In genomic region chr12:121227294-121227693, GRCh38 we compare ENCODE assay signal across 9 cellular contexts. TPM values are rescaled to one million over a fixed set of nuclear protein-coding genes. Genes with fewer than 3 reads are reported as not detected.
DNase-seq lines count a peak whose midpoint lies in the region; ATAC-seq, FAIRE-seq and TF ChIP-seq lines count a peak whose summit lies in the region.
"Had no signal": no experiment of that assay in that cellular context is flagged by ENCODE, and none has a peak within 500 bp of the region (broad histone marks: within the 10 kb centered on the region; RNA-seq: fewer than 3 reads in every experiment).

No MANE protein-coding gene starts in this region.

- no peak for TF ChIP-seq EP300 in GM12878 (IDR thresholded peaks at IDR 0.05; ENCODE audit: borderline replicate concordance in 1 of 2, control insufficient read depth in 1 of 2, low read depth in 2 of 2, low read length in 2 of 2)

- H3K9ac ChIP-seq in GM12878 (ENCODE audit: control insufficient read depth, insufficient read depth, low read length) (peak overlapping the region; percentile 62), GM23248 (no peak overlapping the region)

- CTCF ChIA-PET in activated naive CD4-positive, alpha-beta T cell treated with anti-CD3 and anti-CD28 coated beads, Interleukin-2, amount 10 ng/mL, durations not matched to agents 7 days and 5 days (lab: Charles Lee) = interaction anchor here (1.1 kb wide), 1 partner anchor 167 kb away, joined by 5 read pairs; no protein-coding TSS in a partner anchor
- CTCF ChIA-PET in activated naive CD4-positive, alpha-beta T cell treated with anti-CD3 and anti-CD28 coated beads for 36 hours (lab: Charles Lee) = interaction anchor here (2.0 kb wide), 1 partner anchor 12 kb away, joined by 5 read pairs; no protein-coding TSS in a partner anchor
- CTCF ChIA-PET in GM12878 (lab: Yijun Ruan, JAX) = interaction anchor here (1.1 to 5.5 kb wide), 3 partner anchors 10 to 166 kb away, joined by 4 to 32 read pairs (median 6); no protein-coding TSS in a partner anchor

- no peaks in the 10 kb centered on the region for H3K27me3 ChIP-seq in GM12878 (replicated peaks in 1 of 2; ENCODE audit: control insufficient read depth in 2 of 2, insufficient read depth in 2 of 2, low read length in 1 of 2)
- no peaks in the 10 kb centered on the region for H3K27me3 ChIP-seq in upper lobe of right lung
- no peaks in the 10 kb centered on the region for H3K27me3 ChIP-seq in GM23248 (replicated peaks; ENCODE audit: insufficient read depth)

- H3K36me3 Mint-ChIP-seq in activated naive CD4-positive, alpha-beta T cell treated with anti-CD3 and anti-CD28 coated beads, Interleukin-2, amount 10 ng/mL, durations not matched to agents 7 days and 5 days = peaks cover 67% of the 10 kb centered on the region
- H3K36me3 Mint-ChIP-seq in activated naive CD4-positive, alpha-beta T cell treated with anti-CD3 and anti-CD28 coated beads for 36 hours (ENCODE audit: low read depth) = peaks cover 13% of the 10 kb centered on the region

- H3K4me1 ChIP-seq in GM12878 (ENCODE audit: control insufficient read depth, insufficient read depth, low read length) (peaks cover 16% of the 10 kb centered on the region), upper lobe of right lung (peaks cover 6% of the 10 kb centered on the region), GM23248 (ENCODE audit: insufficient read depth) (no peaks in the 10 kb centered on the region)

- no peaks in the 10 kb centered on the region for H3K9me2 ChIP-seq in GM23248 (ENCODE audit: insufficient read depth)

- in situ Hi-C loops in GM12878 (cut with MboI) (no loop called here), GM23248 (cut with MboI) (no loop called here)

- H3K79me2 ChIP-seq in GM12878 (ENCODE audit: control insufficient read depth, insufficient read depth, low read length) (no peaks in the 10 kb centered on the region), GM23248 (ENCODE audit: insufficient read depth) (no peaks in the 10 kb centered on the region)

- 2% methylated on average over 9 of the region's 9 CpGs for WGBS in GM12878 (ENCODE audit: insufficient coverage, insufficient replicate concordance, low lambda C conversion rate, missing lambda C conversion rate)
- 94% methylated on average over 9 of the region's 9 CpGs for WGBS in GM23248 (ENCODE audit: low coverage in 1 of 2, low lambda C conversion rate in 2 of 2, missing lambda C conversion rate in 2 of 2), 2 experiments

- no peak overlapping the region for H3K4me3 ChIP-seq in GM12878
- H3K4me3 ChIP-seq in upper lobe of right lung = no peak overlapping the region
- no peak overlapping the region for H3K4me3 ChIP-seq in GM23248

- H4K20me1 ChIP-seq in GM12878 (ENCODE audit: control insufficient read depth, insufficient read depth) (no peaks in the 10 kb centered on the region), GM23248 (ENCODE audit: insufficient read depth) (no peaks in the 10 kb centered on the region)

- peaks cover 0 to 1% of the 10 kb centered on the region in 2 experiments; a peak in 3 of 4 replicates for H3K36me3 ChIP-seq in GM12878 (ENCODE audit: control insufficient read depth in 2 of 2, insufficient read depth in 2 of 2, low read length in 1 of 2)
- peaks cover 29% of the 10 kb centered on the region for H3K36me3 ChIP-seq in upper lobe of right lung
- no peaks in the 10 kb centered on the region for H3K36me3 ChIP-seq in GM23248 (ENCODE audit: low read depth)

- no TSS peak for BruUV-seq in GM12878 (replicated peaks; lab: Mats Ljungman, UMichigan)

- H3K4me1 Mint-ChIP-seq in activated naive CD4-positive, alpha-beta T cell treated with anti-CD3 and anti-CD28 coated beads, Interleukin-2, amount 10 ng/mL, durations not matched to agents 7 days and 5 days = peaks cover 74% of the 10 kb centered on the region
- H3K4me1 Mint-ChIP-seq in activated naive CD4-positive, alpha-beta T cell treated with anti-CD3 and anti-CD28 coated beads for 36 hours (ENCODE audit: low read depth) = peaks cover 47% of the 10 kb centered on the region

- RAD21 ChIA-PET in GM12878 (lab: Charles Lee; ENCODE audit: unreplicated experiment) = interaction anchor here (0.7 to 1.2 kb wide), 3 partner anchors 12 to 105 kb away, joined by 3 to 4 read pairs (median 3); no protein-coding TSS in a partner anchor

- POLR2A ChIA-PET in GM12878 (lab: Charles Lee) = interaction anchor here (0.7 kb wide), 1 partner anchor 100 kb away, joined by 3 read pairs; no protein-coding TSS in a partner anchor

- H3K4me2 ChIP-seq in GM12878 (ENCODE audit: control insufficient read depth, insufficient read depth) = peak overlapping the region; percentile 31
- no peak overlapping the region for H3K4me2 ChIP-seq in GM23248 (ENCODE audit: unreplicated experiment)

- H3K9me3 ChIP-seq in GM12878 (replicated peaks; ENCODE audit: control insufficient read depth, insufficient read depth, low read length) (no peaks in the 10 kb centered on the region), upper lobe of right lung (no peaks in the 10 kb centered on the region), GM23248 (ENCODE audit: low read depth) (no peaks in the 10 kb centered on the region)

- SMC1A ChIA-PET in GM12878 (lab: Charles Lee; ENCODE audit: uncharacterized antibody, unreplicated experiment) = interaction anchor here (1.3 to 1.4 kb wide), 2 partner anchors 11 to 168 kb away, joined by 3 to 4 read pairs; no protein-coding TSS in a partner anchor

- peak overlapping the region; percentile 67 for H2AFZ ChIP-seq in GM12878 (ENCODE audit: control insufficient read depth, low read depth, low read length)
- no peak overlapping the region for H2AFZ ChIP-seq in GM23248

- no peak for DNase-seq in activated naive CD4-positive, alpha-beta T cell treated with anti-CD3 and anti-CD28 coated beads, Interleukin-2, amount 10 ng/mL, durations not matched to agents 7 days and 5 days
- no peak for DNase-seq in activated naive CD4-positive, alpha-beta T cell treated with anti-CD3 and anti-CD28 coated beads for 36 hours
- DNase-seq in GM12878 (ENCODE audit: low read depth, low spot score) = no peak
- DNase-seq in upper lobe of right lung = peak; percentile 85
- DNase-seq in globus pallidus (ENCODE audit: low spot score) = no peak
- DNase-seq in SW480 (ENCODE audit: low spot score) = no peak
- no peak for DNase-seq in GM23248

- no peaks in the 10 kb centered on the region for H3F3A ChIP-seq in GM23248 (ENCODE audit: insufficient read depth)

- peak; percentile 67 for ATAC-seq in HG03354 (IDR thresholded peaks at IDR 0.05; ENCODE audit: poor library complexity, severe bottlenecking, unreplicated experiment)
- ATAC-seq in GM12878 = peak; percentile 80
- ATAC-seq in upper lobe of right lung = peak; percentile 82

- H3K27me3 Mint-ChIP-seq in activated naive CD4-positive, alpha-beta T cell treated with anti-CD3 and anti-CD28 coated beads, Interleukin-2, amount 10 ng/mL, durations not matched to agents 7 days and 5 days = no peaks in the 10 kb centered on the region
- H3K27me3 Mint-ChIP-seq in activated naive CD4-positive, alpha-beta T cell treated with anti-CD3 and anti-CD28 coated beads for 36 hours (ENCODE audit: low read depth) = no peaks in the 10 kb centered on the region

- 0 out of 6 replicates have a peak, but pooled peaks of 1 of the 3 experiments have one; percentile 6 for TF ChIP-seq CTCF in GM12878 (IDR thresholded peaks at IDR 0.05 in 2 of 3, conservative IDR thresholded peaks at IDR 0.05 in 1 of 3; ENCODE audit: control insufficient read depth in 2 of 3, extremely low read depth in 1 of 3, insufficient read depth in 1 of 3, low read depth in 3 of 3, low read length in 3 of 3)
- no peak for TF ChIP-seq CTCF in upper lobe of right lung (IDR thresholded peaks at IDR 0.05)

- intact Hi-C loops in activated naive CD4-positive, alpha-beta T cell treated with anti-CD3 and anti-CD28 coated beads for 36 hours (cut with micrococcal nuclease) = no loop called here
- intact Hi-C loops in GM12878 (cut with micrococcal nuclease; ENCODE audit: unreplicated experiment) = loop anchor here (5.0 kb wide), 3 partner anchors 100 to 165 kb away; no protein-coding TSS in a partner anchor
- intact Hi-C loops in upper lobe of right lung (cut with DNase I) = no loop called here

- H3K27ac Mint-ChIP-seq in activated naive CD4-positive, alpha-beta T cell treated with anti-CD3 and anti-CD28 coated beads, Interleukin-2, amount 10 ng/mL, durations not matched to agents 7 days and 5 days = peak overlapping the region; percentile 74
- H3K27ac Mint-ChIP-seq in activated naive CD4-positive, alpha-beta T cell treated with anti-CD3 and anti-CD28 coated beads for 36 hours = no peak overlapping the region

- no peak for FAIRE-seq in GM12878 (lab: Jason Lieb, UNC)
- FAIRE-seq: astrocyte had no signal

- TF ChIP-seq POLR2A in GM12878 (IDR thresholded peaks at IDR 0.05; ENCODE audit: low read depth, low read length) = 0 out of 2 replicates have a peak, but pooled peaks have one; percentile 22

- peak overlapping the region; percentile 85 for H3K27ac ChIP-seq in GM12878 (ENCODE audit: control insufficient read depth, insufficient read depth)
- H3K27ac ChIP-seq in upper lobe of right lung = peak overlapping the region; percentile 67
- no peak overlapping the region for H3K27ac ChIP-seq in GM23248

- H3K4me3 Mint-ChIP-seq in activated naive CD4-positive, alpha-beta T cell treated with anti-CD3 and anti-CD28 coated beads, Interleukin-2, amount 10 ng/mL, durations not matched to agents 7 days and 5 days = no peak overlapping the region
- H3K4me3 Mint-ChIP-seq in activated naive CD4-positive, alpha-beta T cell treated with anti-CD3 and anti-CD28 coated beads for 36 hours = no peak overlapping the region

- TF ChIP-seq RAD21 in GM12878 (IDR thresholded peaks at IDR 0.05; ENCODE audit: insufficient read depth, low read depth, low read length) = no peak

- H3K9me3 Mint-ChIP-seq in activated naive CD4-positive, alpha-beta T cell treated with anti-CD3 and anti-CD28 coated beads, Interleukin-2, amount 10 ng/mL, durations not matched to agents 7 days and 5 days = peaks cover 1% of the 10 kb centered on the region
- H3K9me3 Mint-ChIP-seq in activated naive CD4-positive, alpha-beta T cell treated with anti-CD3 and anti-CD28 coated beads for 36 hours = no peaks in the 10 kb centered on the region

RNA-seq across cellular contexts. Expression of gene P2RX4, which starts 17.4 kb away (rescaled TPM):
- total RNA-seq in activated naive CD4-positive, alpha-beta T cell treated with anti-CD3 and anti-CD28 coated beads for 36 hours = 10 to 100 TPM; 14.2 to 18.0 TPM
- 75.0 TPM in 2 replicates for total RNA-seq in GM12878 (2013; cell fraction: nucleolus; rRNA removed)
- 25.3 and 28.0 TPM in 2 replicates for total RNA-seq in GM12878 (2014; rRNA removed)
- 15.3 and 17.3 TPM in 2 replicates for total RNA-seq in GM12878 (2014; rRNA removed; fragmentation: Illumina TruSeq; extraction: Trizol)
- 17.0 and 18.6 TPM in 2 replicates for total RNA-seq in GM12878 (2021)
- 12.3 TPM for polyA plus RNA-seq in GM12878 (2011; ENCODE audit: low read depth)
- 35.2 and 43.4 TPM in 2 replicates for polyA plus RNA-seq in GM12878 (2011; rRNA removed)
- polyA plus RNA-seq in GM12878 (2011; cell fraction: cytosol; rRNA removed) = 46.5 and 63.0 TPM in 2 replicates
- polyA plus RNA-seq in GM12878 (2011; cell fraction: nucleus; rRNA removed) = 59.7 and 68.9 TPM in 2 replicates
- polyA plus RNA-seq in GM12878 (2012) = 16.2 and 20.4 TPM in 2 replicates
- polyA plus RNA-seq in GM12878 (2014; fragmentation: Illumina TruSeq; extraction: Trizol) = 10.4 and 16.2 TPM in 2 replicates
- 10 to 100 TPM in 1 of 2 experiments, 1 to 10 TPM in 1; 9.0 to 11.3 TPM for polyA plus RNA-seq in GM12878 (2014; fragmentation: Nextera tagmentation; extraction: Ambion mirVana)
- polyA plus RNA-seq in GM12878 (2014; rRNA removed) = 28.4 and 31.7 TPM in 2 replicates
- 10 to 100 TPM; 22.4 to 27.4 TPM for polyA plus RNA-seq in GM12878 (2016; fragmentation: Nextera tagmentation; extraction: Ambion mirVana)
- polyA minus RNA-seq in GM12878 (2011; rRNA and poly(A)+ RNA removed) = 54.9 and 57.2 TPM in 2 replicates
- polyA minus RNA-seq in GM12878 (2011; cell fraction: cytosol; rRNA and poly(A)+ RNA removed) = 9.9 and 10.8 TPM in 2 replicates
- 25.8 and 32.5 TPM in 2 replicates for polyA minus RNA-seq in GM12878 (2011; cell fraction: nucleus; rRNA and poly(A)+ RNA removed)
- 55.8 TPM for total RNA-seq in upper lobe of right lung
- total RNA-seq in GM23248 (2014; rRNA removed; shearing (Covaris generic)) = 27.9 and 52.0 TPM in 2 replicates
- polyA plus RNA-seq in GM23248 (2016; fragmentation: Nextera tagmentation; extraction: Ambion mirVana) = 18.5 TPM in 2 replicates
